In genomic region chr11:61964941-61965282, GRCh38 we compare ENCODE assay signal across 8 cellular contexts. TPM values are rescaled to one million over a fixed set of nuclear protein-coding genes. Genes with fewer than 3 reads are reported as not detected.
DNase-seq lines count a peak whose midpoint lies in the region; ATAC-seq and TF ChIP-seq lines count a peak whose summit lies in the region.

No MANE protein-coding gene starts in this region.

- TF ChIP-seq CTCF in breast epithelium (IDR thresholded peaks at IDR 0.05) (no peak), upper lobe of left lung (IDR thresholded peaks at IDR 0.05) (no peak)

- no peak for TF ChIP-seq EP300 in upper lobe of left lung (IDR thresholded peaks at IDR 0.05)

- peak overlapping the region; percentile 41 for H3K27ac Mint-ChIP-seq in activated naive CD4-positive, alpha-beta T cell treated with anti-CD3 and anti-CD28 coated beads for 36 hours

- peak overlapping the region; percentile 93 for H3K4me3 Mint-ChIP-seq in activated naive CD4-positive, alpha-beta T cell treated with anti-CD3 and anti-CD28 coated beads for 36 hours

- peaks cover 48% of the 10 kb centered on the region for H3K36me3 Mint-ChIP-seq in activated naive CD4-positive, alpha-beta T cell treated with anti-CD3 and anti-CD28 coated beads for 36 hours (ENCODE audit: low read depth)

- intact Hi-C loops in activated naive CD4-positive, alpha-beta T cell treated with anti-CD3 and anti-CD28 coated beads for 36 hours (cut with micrococcal nuclease), result loop anchor here (5.0 kb wide), 1 partner anchor 592 kb away; no protein-coding TSS in a partner anchor
- intact Hi-C loops in breast epithelium (cut with DNase I; ENCODE audit: low total_unique reads), result no loop called here

- H3K9me3 ChIP-seq in breast epithelium (no peaks in the 10 kb centered on the region), upper lobe of left lung (no peaks in the 10 kb centered on the region)

- peaks cover 43% of the 10 kb centered on the region for H3K4me1 Mint-ChIP-seq in activated naive CD4-positive, alpha-beta T cell treated with anti-CD3 and anti-CD28 coated beads for 36 hours (ENCODE audit: low read depth)

- H3K4me1 ChIP-seq in breast epithelium (peaks cover 18 to 20% of the 10 kb centered on the region in 2 donors), upper lobe of left lung (peaks cover 49 to 53% (median 49%) of the 10 kb centered on the region in 4 donors)

- no peaks in the 10 kb centered on the region for H3K9me3 Mint-ChIP-seq in activated naive CD4-positive, alpha-beta T cell treated with anti-CD3 and anti-CD28 coated beads for 36 hours

- no peak for DNase-seq in activated naive CD4-positive, alpha-beta T cell treated with anti-CD3 and anti-CD28 coated beads for 36 hours
- DNase-seq in activated naive CD4-positive, alpha-beta T cell treated with Interleukin-2 at 50 U/mL for 16 hours, result no peak
- no peak for DNase-seq in breast epithelium (ENCODE audit: low spot score in 2 of 2)
- peak; percentile 4 for DNase-seq in mesenteric fat pad (ENCODE audit: low spot score)
- no peak for DNase-seq in upper lobe of left lung
- no peak for DNase-seq in SW 1271 (lab: John Stamatoyannopoulos, UW)
- no peak for DNase-seq in germinal center (ENCODE audit: low spot score)

- TF ChIP-seq POLR2A in breast epithelium (IDR thresholded peaks at IDR 0.05) (no peak), upper lobe of left lung (IDR thresholded peaks at IDR 0.05) (no peak)

- CTCF ChIA-PET in activated naive CD4-positive, alpha-beta T cell treated with anti-CD3 and anti-CD28 coated beads for 36 hours (lab: Charles Lee), result no interaction called here

- no peak for ATAC-seq in upper lobe of left lung (ENCODE audit: low FRiP score in 2 of 2)
- no peak for ATAC-seq in GM18873 (IDR thresholded peaks at IDR 0.05; ENCODE audit: low FRiP score, unreplicated experiment)

- H3K36me3 ChIP-seq in breast epithelium (no peaks in the 10 kb centered on the region), upper lobe of left lung (peaks cover 6 to 44% (median 25%) of the 10 kb centered on the region in 4 donors)

- H3K4me3 ChIP-seq in breast epithelium (peak overlapping the region; percentile 85 to 98 (median 89)), upper lobe of left lung (peak overlapping the region; percentile 79 to 89 (median 84))

- H3K27me3 Mint-ChIP-seq in activated naive CD4-positive, alpha-beta T cell treated with anti-CD3 and anti-CD28 coated beads for 36 hours (ENCODE audit: low read depth), result no peaks in the 10 kb centered on the region

- peak overlapping the region; percentile 98 to 100 for H3K27ac ChIP-seq in breast epithelium
- H3K27ac ChIP-seq in upper lobe of left lung, result peak overlapping the region; percentile 98 to 99 (median 99)

- WGBS in upper lobe of left lung, 2 donors, result 59 to 62% methylated on average over 2 of the region's 2 CpGs

- H3K27me3 ChIP-seq in breast epithelium (no peaks in the 10 kb centered on the region), upper lobe of left lung (no peaks in the 10 kb centered on the region)

RNA-seq across cellular contexts. Expression of gene FTH1, which starts 2.5 kb away (rescaled TPM):
- total RNA-seq in activated naive CD4-positive, alpha-beta T cell treated with anti-CD3 and anti-CD28 coated beads for 36 hours, result 1,000 to 10,000 TPM; 1,302 to 1,352 TPM
- total RNA-seq in breast epithelium (1,000 to 10,000 TPM; 2,151 to 6,439 (median 3,491) TPM), mesenteric fat pad (7,690 TPM), upper lobe of left lung (1,000 to 10,000 TPM; 2,996 to 4,693 (median 4,496) TPM)

RNA-seq across cellular contexts. Expression of gene BEST1, which starts 14.8 kb away (rescaled TPM):
- under 1 TPM; 0.45 to 0.49 TPM for total RNA-seq in activated naive CD4-positive, alpha-beta T cell treated with anti-CD3 and anti-CD28 coated beads for 36 hours
- 10 to 100 TPM in 1 of 3 donors, 1 to 10 TPM in 2; 3.7 to 10.1 (median 5.9) TPM for total RNA-seq in breast epithelium
- total RNA-seq in mesenteric fat pad, result 13.2 TPM
- total RNA-seq in upper lobe of left lung, result 10 to 100 TPM in 3 of 6 donors, 1 to 10 TPM in 3; 6.5 to 18.9 (median 10.4) TPM

RNA-seq across cellular contexts. Expression of gene RAB3IL1, which starts 47.5 kb away (rescaled TPM):
- total RNA-seq in activated naive CD4-positive, alpha-beta T cell treated with anti-CD3 and anti-CD28 coated beads for 36 hours, result under 1 TPM; 0.52 to 0.74 TPM
- 10 to 100 TPM; 11.7 to 27.9 (median 22.6) TPM for total RNA-seq in breast epithelium
- 36.5 TPM for total RNA-seq in mesenteric fat pad
- 10 to 100 TPM in 3 of 6 donors, 1 to 10 TPM in 3; 4.4 to 20.7 (median 10.0) TPM for total RNA-seq in upper lobe of left lung
